17 cellular contexts compared by ENCODE assay signal in genomic region chr7:88040694-88041093, GRCh38.
A peak's percentile ranks its signal among the peaks of the same experiment; 100 is the strongest.
DNase-seq lines count a peak whose midpoint lies in the region; ATAC-seq, FAIRE-seq and TF ChIP-seq lines count a peak whose summit lies in the region.
"Had no signal": no experiment of that assay in that cellular context is flagged by ENCODE, and none has a peak within 500 bp of the region (broad histone marks: within the 10 kb centered on the region; RNA-seq: fewer than 3 reads in every experiment).

No MANE protein-coding gene starts in this region.

- H3K4me1 ChIP-seq in endodermal cell (ENCODE audit: control insufficient read depth, insufficient read depth, low read length): no peaks in the 10 kb centered on the region
- H3K4me1 ChIP-seq: esophagus muscularis mucosa, pancreas had no signal

- H3K27ac Mint-ChIP-seq in endodermal cell: peak overlapping the region; percentile 58
- no peak overlapping the region for H3K27ac Mint-ChIP-seq in activated CD8-positive, alpha-beta T cell treated with anti-CD3 and anti-CD28 coated beads, Interleukin-2, amount 10 ng/mL, durations not matched to agents 7 days and 5 days
- H3K27ac Mint-ChIP-seq in natural killer cell: no peak overlapping the region

- 80 to 83% methylated on average over 1 of the region's 1 CpG for WGBS in endodermal cell (ENCODE audit: insufficient coverage in 1 of 2, insufficient read length in 1 of 2), 2 experiments

- H3K9me3 Mint-ChIP-seq in endodermal cell (no peaks in the 10 kb centered on the region), natural killer cell (no peaks in the 10 kb centered on the region)
- H3K9me3 Mint-ChIP-seq in activated CD8-positive, alpha-beta T cell treated with anti-CD3 and anti-CD28 coated beads, Interleukin-2, amount 10 ng/mL, durations not matched to agents 7 days and 5 days (ENCODE audit: insufficient read depth): no peaks in the 10 kb centered on the region
- H3K9me3 Mint-ChIP-seq: central memory CD8-positive, alpha-beta T cell had no signal

- H3K4me3 ChIP-seq in endodermal cell (ENCODE audit: low read length): no peak overlapping the region
- H3K4me3 ChIP-seq: esophagus muscularis mucosa, heart right ventricle, pancreas had no signal

- peaks cover 6% of the 10 kb centered on the region for H3K4me1 Mint-ChIP-seq in endodermal cell
- peaks cover 6% of the 10 kb centered on the region for H3K4me1 Mint-ChIP-seq in activated CD8-positive, alpha-beta T cell treated with anti-CD3 and anti-CD28 coated beads, Interleukin-2, amount 10 ng/mL, durations not matched to agents 7 days and 5 days (ENCODE audit: low read depth)
- peaks cover 16 to 23% of the 10 kb centered on the region in 2 donors for H3K4me1 Mint-ChIP-seq in natural killer cell

- no peaks in the 10 kb centered on the region for H3K36me3 ChIP-seq in endodermal cell (ENCODE audit: control insufficient read depth, insufficient read depth, low read length)
- H3K36me3 ChIP-seq: esophagus muscularis mucosa, heart right ventricle, pancreas had no signal

- H3K27me3 ChIP-seq in endodermal cell (ENCODE audit: control insufficient read depth, insufficient read depth, low read length, poor library complexity, severe bottlenecking): no peaks in the 10 kb centered on the region
- H3K27me3 ChIP-seq: esophagus muscularis mucosa, heart right ventricle, pancreas had no signal

- no peaks in the 10 kb centered on the region for H3K9me3 ChIP-seq in endodermal cell (ENCODE audit: control insufficient read depth, low read length)
- H3K9me3 ChIP-seq: esophagus muscularis mucosa, heart right ventricle, pancreas had no signal

- CTCF ChIA-PET in activated CD8-positive, alpha-beta T cell treated with anti-CD3 and anti-CD28 coated beads, Interleukin-2, amount 10 ng/mL, durations not matched to agents 7 days and 5 days (lab: Charles Lee): interaction anchor here (0.5 kb wide), 1 partner anchor 505 kb away, joined by 3 read pairs; no protein-coding TSS in a partner anchor
- CTCF ChIA-PET in HEK293T (lab: Yijun Ruan, JAX): no interaction called here

- H3K27ac ChIP-seq in endodermal cell (ENCODE audit: low read depth, low read length): no peak overlapping the region
- H3K27ac ChIP-seq: esophagus muscularis mucosa, heart right ventricle, pancreas had no signal

- FAIRE-seq in RCC 7860 (lab: Jason Lieb, UNC): peak; percentile 80
- FAIRE-seq: islet of Langerhans, pancreas had no signal

- H3K27me3 Mint-ChIP-seq in endodermal cell (ENCODE audit: insufficient read depth) (no peaks in the 10 kb centered on the region), natural killer cell (ENCODE audit: low read depth in 2 of 2) (no peaks in the 10 kb centered on the region)
- H3K27me3 Mint-ChIP-seq in activated CD8-positive, alpha-beta T cell treated with anti-CD3 and anti-CD28 coated beads, Interleukin-2, amount 10 ng/mL, durations not matched to agents 7 days and 5 days (ENCODE audit: low read depth): no peaks in the 10 kb centered on the region
- H3K27me3 Mint-ChIP-seq: central memory CD8-positive, alpha-beta T cell had no signal

- ATAC-seq in activated CD8-positive, alpha-beta T cell treated with anti-CD3 and anti-CD28 coated beads, Interleukin-2, amount 10 ng/mL, durations not matched to agents 7 days and 5 days: no peak
- ATAC-seq in natural killer cell: no peak
- ATAC-seq: heart right ventricle, pancreas had no signal

- DNase-seq in H4 (ENCODE audit: low spot score) (peak; percentile 71), RCC 7860 (ENCODE audit: low spot score) (peak; percentile 63), endodermal cell (no peak), renal cortical epithelial cell (ENCODE audit: low read depth) (peak; percentile 85), natural killer cell (no peak), NCI-H1694 treated with DMSO at 0.1 percent for 48 hours (lab: John Stamatoyannopoulos, UW) (no peak), HEK293T (ENCODE audit: extremely low spot score) (no peak)
- DNase-seq in activated CD8-positive, alpha-beta T cell treated with anti-CD3 and anti-CD28 coated beads, Interleukin-2, amount 10 ng/mL, durations not matched to agents 7 days and 5 days: no peak
- DNase-seq: heart right ventricle; NCI-H2081 treated with DMSO at 0.1 percent for 48 hours; NCI-H526; pancreas; SHP77 treated with DMSO at 0.1 percent for 48 hours; stimulated activated CD4-positive, alpha-beta T cell treated with anti-CD3 and anti-CD28 coated beads, Interleukin-4, amount 100 ng/mL, for 24 hours had no signal

- no peaks in the 10 kb centered on the region for H3K36me3 Mint-ChIP-seq in endodermal cell (ENCODE audit: low read depth)
- no peaks in the 10 kb centered on the region for H3K36me3 Mint-ChIP-seq in activated CD8-positive, alpha-beta T cell treated with anti-CD3 and anti-CD28 coated beads, Interleukin-2, amount 10 ng/mL, durations not matched to agents 7 days and 5 days (ENCODE audit: low read depth)
- no peaks in the 10 kb centered on the region for H3K36me3 Mint-ChIP-seq in natural killer cell

- POLR2A ChIA-PET in activated CD8-positive, alpha-beta T cell treated with anti-CD3 and anti-CD28 coated beads, Interleukin-2, amount 10 ng/mL, durations not matched to agents 7 days and 5 days (lab: Charles Lee): no interaction called here
- POLR2A ChIA-PET in HEK293T (lab: Yijun Ruan, JAX): no interaction called here

- H3K9ac ChIP-seq in endodermal cell (ENCODE audit: extremely low read depth, low read length, poor library complexity, severe bottlenecking): no peak overlapping the region

- TF ChIP-seq CTCF in endodermal cell (conservative IDR thresholded peaks at IDR 0.05): no peak
- TF ChIP-seq CTCF in natural killer cell (IDR thresholded peaks at IDR 0.05): no peak

- H3K4me3 Mint-ChIP-seq in endodermal cell (no peak overlapping the region), natural killer cell (no peak overlapping the region)
- H3K4me3 Mint-ChIP-seq in activated CD8-positive, alpha-beta T cell treated with anti-CD3 and anti-CD28 coated beads, Interleukin-2, amount 10 ng/mL, durations not matched to agents 7 days and 5 days: no peak overlapping the region
- H3K4me3 Mint-ChIP-seq: central memory CD8-positive, alpha-beta T cell had no signal

- intact Hi-C loops in natural killer cell (cut with micrococcal nuclease): no loop called here

TF ChIP-seq in HEK293T, 16 proteins besides CTCF, POLR2A, EP300 and RAD21:
- TF ChIP-seq FOXA1 (IDR thresholded peaks at IDR 0.05): no peak
- no peak for TF ChIP-seq SP1 (IDR thresholded peaks at IDR 0.05)
- no peak for TF ChIP-seq LEF1 (IDR thresholded peaks at IDR 0.05; ENCODE audit: borderline replicate concordance)
- TF ChIP-seq NFRKB (IDR thresholded peaks at IDR 0.05): no peak
- no peak for TF ChIP-seq L3MBTL2 (conservative IDR thresholded peaks at IDR 0.05)
- no peak for TF ChIP-seq ELF4 (IDR thresholded peaks at IDR 0.05)
- TF ChIP-seq CTBP1 (IDR thresholded peaks at IDR 0.05; ENCODE audit: borderline replicate concordance): no peak
- no peak for TF ChIP-seq ARNT (IDR thresholded peaks at IDR 0.05)
- TF ChIP-seq BHLHE40 (IDR thresholded peaks at IDR 0.05; ENCODE audit: borderline replicate concordance): no peak
- TF ChIP-seq TARDBP (IDR thresholded peaks at IDR 0.05): no peak

Comparison
In these comparisons a context has a peak if more than half of its experiments do, and no peak if none do; other contexts are left out.
1. DNase-seq: peak in H4 (single experiment), RCC 7860 (single experiment) and renal cortical epithelial cell (single experiment); none in endodermal cell (single experiment), activated CD8-positive, alpha-beta T cell treated with anti-CD3 and anti-CD28 coated beads, Interleukin-2, amount 10 ng/mL, durations not matched to agents 7 days and 5 days (single experiment), natural killer cell (single experiment), NCI-H1694 treated with DMSO at 0.1 percent for 48 hours (single experiment) and HEK293T (single experiment).